9 cellular contexts compared by ENCODE assay signal in genomic region chr5:121968910-121969607, GRCh38. TPM values are rescaled to one million over a fixed set of nuclear protein-coding genes. Genes with fewer than 3 reads are reported as not detected.
DNase-seq lines count a peak whose midpoint lies in the region; ATAC-seq and TF ChIP-seq lines count a peak whose summit lies in the region.
"Had no signal": no experiment of that assay in that cellular context is flagged by ENCODE, and none has a peak within 500 bp of the region (broad histone marks: within the 10 kb centered on the region; RNA-seq: fewer than 3 reads in every experiment).

No MANE protein-coding gene starts in this region.

- ATAC-seq in GM21360 (IDR thresholded peaks at IDR 0.05; ENCODE audit: unreplicated experiment) (peak; percentile 59), Panc1 (peak; percentile 96), HG02623 (IDR thresholded peaks at IDR 0.05; ENCODE audit: unreplicated experiment) (no peak)

- H3K9me3 ChIP-seq in Panc1 (ENCODE audit: control insufficient read depth, insufficient read depth, low read depth, low read length) (no peaks in the 10 kb centered on the region), stomach (no peaks in the 10 kb centered on the region)

- no peak overlapping the region for H3K4me3 Mint-ChIP-seq in activated naive CD4-positive, alpha-beta T cell treated with anti-CD3 and anti-CD28 coated beads, Interleukin-2, amount 10 ng/mL, durations not matched to agents 7 days and 5 days
- H3K4me3 Mint-ChIP-seq: neural crest cell had no signal

- in situ Hi-C loops in Panc1 (cut with HindIII; ENCODE audit: low pct_unique_long_range_greater_than_20kb, low sequenced_read_pairs) = no loop called here
- in situ Hi-C loops in GM13977 (cut with MboI; ENCODE audit: low pct_unique_long_range_greater_than_20kb, low sequenced_read_pairs, unreplicated experiment) = no loop called here

- no peak for TF ChIP-seq EP300 in stomach (IDR thresholded peaks at IDR 0.05)

- BruUV-seq in Panc1 (replicated peaks; lab: Mats Ljungman, UMichigan) = no TSS peak

- no peaks in the 10 kb centered on the region for H3K27me3 Mint-ChIP-seq in activated naive CD4-positive, alpha-beta T cell treated with anti-CD3 and anti-CD28 coated beads, Interleukin-2, amount 10 ng/mL, durations not matched to agents 7 days and 5 days

- CTCF ChIA-PET in Panc1 (lab: Charles Lee) = interaction anchor here (0.5 to 1.0 kb wide), 2 partner anchors 66 to 107 kb away, joined by 4 to 5 read pairs; no protein-coding TSS in a partner anchor
- CTCF ChIA-PET in activated naive CD4-positive, alpha-beta T cell treated with anti-CD3 and anti-CD28 coated beads, Interleukin-2, amount 10 ng/mL, durations not matched to agents 7 days and 5 days (lab: Charles Lee) = interaction anchor here (1.5 kb wide), 1 partner anchor 133 kb away, joined by 5 read pairs; no protein-coding TSS in a partner anchor

- peaks cover 7% of the 10 kb centered on the region for H3K9me3 Mint-ChIP-seq in activated naive CD4-positive, alpha-beta T cell treated with anti-CD3 and anti-CD28 coated beads, Interleukin-2, amount 10 ng/mL, durations not matched to agents 7 days and 5 days

- H3K27ac ChIP-seq in Panc1 (ENCODE audit: low read length) (peak overlapping the region; percentile 77), stomach (peak overlapping the region in 4 of 5 donors; percentile 37 to 80 (median 64))

- H3K36me3 ChIP-seq in Panc1 (ENCODE audit: control insufficient read depth, insufficient read depth, low read length) (no peaks in the 10 kb centered on the region), stomach (no peaks in the 10 kb centered on the region)

- POLR2A ChIA-PET in Panc1 (lab: Charles Lee) = no interaction called here

- intact Hi-C loops in Panc1 (cut with micrococcal nuclease; ENCODE audit: unreplicated experiment) = loop anchor here (2.0 to 5.0 kb wide), 3 partner anchors 108 to 188 kb away; partner anchors contain the start of gene LOX
- intact Hi-C loops in stomach (cut with DNase I; ENCODE audit: low total_unique reads) = no loop called here

- no peak overlapping the region for H3K27ac Mint-ChIP-seq in activated naive CD4-positive, alpha-beta T cell treated with anti-CD3 and anti-CD28 coated beads, Interleukin-2, amount 10 ng/mL, durations not matched to agents 7 days and 5 days

- peaks cover 11% of the 10 kb centered on the region for H3K36me3 Mint-ChIP-seq in activated naive CD4-positive, alpha-beta T cell treated with anti-CD3 and anti-CD28 coated beads, Interleukin-2, amount 10 ng/mL, durations not matched to agents 7 days and 5 days

- H3K27me3 ChIP-seq in Panc1 (ENCODE audit: control insufficient read depth, insufficient read depth, low read length) (no peaks in the 10 kb centered on the region), stomach (no peaks in the 10 kb centered on the region)

- H3K4me3 ChIP-seq in Panc1 (ENCODE audit: low read depth in 2 of 2, low read length in 2 of 2) = peak overlapping the region in 1 of 2 experiments; percentile 6; a peak in 2 of 4 replicates
- H3K4me3 ChIP-seq in fibroblast of the aortic adventitia (ENCODE audit: low read depth, low read length) = no peak overlapping the region
- H3K4me3 ChIP-seq in stomach = no peak overlapping the region

- peaks cover 16% of the 10 kb centered on the region for H3K4me1 Mint-ChIP-seq in activated naive CD4-positive, alpha-beta T cell treated with anti-CD3 and anti-CD28 coated beads, Interleukin-2, amount 10 ng/mL, durations not matched to agents 7 days and 5 days
- H3K4me1 Mint-ChIP-seq: neural crest cell had no signal

- DNase-seq in Panc1 (ENCODE audit: low read depth, low spot score) (peak; percentile 94), fibroblast of the aortic adventitia (ENCODE audit: low read depth) (peak; percentile 99), stomach (no peak), GM13977 (ENCODE audit: low spot score) (no peak), inferior parietal cortex (ENCODE audit: extremely low spot score) (no peak)
- no peak for DNase-seq in activated naive CD4-positive, alpha-beta T cell treated with anti-CD3 and anti-CD28 coated beads, Interleukin-2, amount 10 ng/mL, durations not matched to agents 7 days and 5 days

- no peak for TF ChIP-seq CTCF in Panc1 (IDR thresholded peaks at IDR 0.05)
- no peak for TF ChIP-seq CTCF in fibroblast of the aortic adventitia (IDR thresholded peaks at IDR 0.05; ENCODE audit: insufficient read depth, low read length)
- TF ChIP-seq CTCF in stomach (IDR thresholded peaks at IDR 0.05) = no peak
- no peak for TF ChIP-seq CTCF in GM13977 (IDR thresholded peaks at IDR 0.05; ENCODE audit: extremely low read depth, insufficient read depth, missing control alignments)

- peaks cover 34% of the 10 kb centered on the region for H3K4me1 ChIP-seq in Panc1 (ENCODE audit: control insufficient read depth, insufficient read depth, low read length)
- H3K4me1 ChIP-seq in stomach = peaks cover 8 to 34% (median 22%) of the 10 kb centered on the region in 4 donors

- TF ChIP-seq POLR2A in stomach (IDR thresholded peaks at IDR 0.05) = no peak

- 30 to 54% (median 47%) methylated on average over 3 of the region's 3 CpGs for WGBS in stomach, 5 donors

RNA-seq across cellular contexts. Expression of gene SRFBP1, which starts 7.3 kb away (rescaled TPM):
- 17.0 TPM for total RNA-seq in Panc1 (2021; ENCODE audit: unreplicated experiment)
- 3.9 TPM for polyA plus RNA-seq in Panc1 (2012; ENCODE audit: insufficient read length)
- 14.8 and 22.0 TPM in 2 replicates for total RNA-seq in fibroblast of the aortic adventitia (ENCODE audit: low replicate concordance)
- total RNA-seq in stomach = 10 to 100 TPM in 3 of 5 donors, 1 to 10 TPM in 2; 4.1 to 25.7 (median 10.4) TPM
- 1 to 10 TPM; 2.1 to 4.0 (median 3.8) TPM for polyA plus RNA-seq in stomach

Comparison
In these comparisons a context has a peak if more than half of its experiments do, and no peak if none do; other contexts are left out.
1. DNase-seq: peak in Panc1 (single experiment) and fibroblast of the aortic adventitia (single experiment); none in stomach (single experiment), GM13977 (single experiment), inferior parietal cortex (single experiment) and activated naive CD4-positive, alpha-beta T cell treated with anti-CD3 and anti-CD28 coated beads, Interleukin-2, amount 10 ng/mL, durations not matched to agents 7 days and 5 days (single experiment).